1 cellular context compared by ENCODE assay signal in genomic region chr13:66657165-66657895, GRCh38.
TF ChIP-seq lines count a peak whose summit lies in the region.

No MANE protein-coding gene starts in this region.

TF ChIP-seq in HEK293, 187 proteins besides CTCF, POLR2A, EP300 and RAD21 (continued from another document and continues in another):
- TF ChIP-seq PRDM10 (tag by site-specific recombination; IDR thresholded peaks at IDR 0.05) (peak; percentile 44; the same call in 1 of the 2 replicates), ZNF10 (tag by site-specific recombination; IDR thresholded peaks at IDR 0.05) (peak; percentile 87), ZSCAN16 (tag by site-specific recombination; IDR thresholded peaks at IDR 0.05) (no peak), ZNF266 (tag by site-specific recombination; IDR thresholded peaks at IDR 0.05; ENCODE audit: low read depth) (no peak), ZBTB20 (tag by site-specific recombination; IDR thresholded peaks at IDR 0.05) (no peak), ZNF2 (tag by site-specific recombination; IDR thresholded peaks at IDR 0.05) (no peak), ZNF354C (tag by site-specific recombination; IDR thresholded peaks at IDR 0.05; ENCODE audit: borderline replicate concordance, low read depth) (no peak), ZBTB21 (tag by site-specific recombination; IDR thresholded peaks at IDR 0.05) (peak; percentile 79), ZNF776 (tag by site-specific recombination; IDR thresholded peaks at IDR 0.05; ENCODE audit: borderline replicate concordance) (no peak), GLI2 (tag by site-specific recombination; IDR thresholded peaks at IDR 0.05; ENCODE audit: borderline replicate concordance, low read depth) (no peak), ZNF274 (IDR thresholded peaks at IDR 0.05; ENCODE audit: low read length) (no peak), ZNF274 (tag by site-specific recombination; IDR thresholded peaks at IDR 0.05; ENCODE audit: borderline replicate concordance) (no peak), ZNF623 (tag by site-specific recombination; IDR thresholded peaks at IDR 0.05) (no peak), ZNF830 (tag by site-specific recombination; IDR thresholded peaks at IDR 0.05; ENCODE audit: low read depth) (no peak), ZNF423 (tag by site-specific recombination; IDR thresholded peaks at IDR 0.05) (no peak), ZSCAN23 (tag by site-specific recombination; IDR thresholded peaks at IDR 0.05) (no peak), FEZF1 (tag by site-specific recombination; IDR thresholded peaks at IDR 0.05) (peak; percentile 90), ZNF416 (tag by site-specific recombination; IDR thresholded peaks at IDR 0.05) (no peak), ZNF792 (tag by site-specific recombination; IDR thresholded peaks at IDR 0.05) (no peak), ZNF660 (tag by site-specific recombination; IDR thresholded peaks at IDR 0.05) (peak; percentile 81; the same call in 1 of the 2 replicates), ZNF488 (tag by site-specific recombination; IDR thresholded peaks at IDR 0.05) (no peak), ZNF114 (tag by site-specific recombination; IDR thresholded peaks at IDR 0.05) (no peak), ZNF433 (tag by site-specific recombination; IDR thresholded peaks at IDR 0.05; ENCODE audit: low read depth) (no peak), ZNF174 (tag by site-specific recombination; IDR thresholded peaks at IDR 0.05) (no peak), ZNF558 (tag by site-specific recombination; IDR thresholded peaks at IDR 0.05) (no peak), ZNF202 (tag by site-specific recombination; IDR thresholded peaks at IDR 0.05; ENCODE audit: borderline replicate concordance) (no peak), ZNF398 (tag by site-specific recombination; IDR thresholded peaks at IDR 0.05) (no peak), ZNF138 (tag by site-specific recombination; IDR thresholded peaks at IDR 0.05; ENCODE audit: borderline replicate concordance) (no peak), ZNF837 (tag by site-specific recombination; IDR thresholded peaks at IDR 0.05) (no peak), ZNF146 (tag by site-specific recombination; IDR thresholded peaks at IDR 0.05) (no peak), ZNF239 (tag by site-specific recombination; IDR thresholded peaks at IDR 0.05) (no peak), ZNF549 (tag by site-specific recombination; IDR thresholded peaks at IDR 0.05) (no peak), ZNF335 (tag by site-specific recombination; conservative IDR thresholded peaks at IDR 0.05) (no peak), SP7 (tag by site-specific recombination; IDR thresholded peaks at IDR 0.05) (peak; percentile 83), ZNF175 (tag by site-specific recombination; IDR thresholded peaks at IDR 0.05) (no peak), ZNF24 (tag by site-specific recombination; IDR thresholded peaks at IDR 0.05) (peak; percentile 86), MYNN (tag by site-specific recombination; IDR thresholded peaks at IDR 0.05; ENCODE audit: borderline replicate concordance) (no peak), YY1 (tag by site-specific recombination; IDR thresholded peaks at IDR 0.05) (no peak), ZNF155 (tag by site-specific recombination; IDR thresholded peaks at IDR 0.05) (no peak), PATZ1 (tag by site-specific recombination; IDR thresholded peaks at IDR 0.05) (no peak), ZFP69B (tag by site-specific recombination; IDR thresholded peaks at IDR 0.05) (no peak), ZNF621 (tag by site-specific recombination; IDR thresholded peaks at IDR 0.05) (no peak), SETDB1 (IDR thresholded peaks at IDR 0.05; ENCODE audit: insufficient read length, low read length) (no peak), ZNF561 (tag by site-specific recombination; IDR thresholded peaks at IDR 0.05; ENCODE audit: borderline replicate concordance) (0 out of 2 replicates have a peak, but pooled peaks have one; percentile 35), ZNF677 (tag by site-specific recombination; IDR thresholded peaks at IDR 0.05) (no peak), TRIM28 (IDR thresholded peaks at IDR 0.05; ENCODE audit: borderline replicate concordance, low read length) (peak; percentile 89), ZNF544 (tag by site-specific recombination; IDR thresholded peaks at IDR 0.05) (no peak), GFI1B (tag by site-specific recombination; IDR thresholded peaks at IDR 0.05) (no peak), ZNF521 (tag by site-specific recombination; IDR thresholded peaks at IDR 0.05) (no peak), ZNF791 (tag by site-specific recombination; IDR thresholded peaks at IDR 0.05) (no peak), ZNF404 (tag by site-specific recombination; IDR thresholded peaks at IDR 0.05) (no peak), ZBTB10 (tag by site-specific recombination; IDR thresholded peaks at IDR 0.05) (no peak), ZBTB7A (tag by site-specific recombination; IDR thresholded peaks at IDR 0.05; ENCODE audit: low read depth) (no peak), ZNF76 (tag by site-specific recombination; IDR thresholded peaks at IDR 0.05; ENCODE audit: borderline replicate concordance, low read depth) (no peak), ZFP37 (tag by site-specific recombination; IDR thresholded peaks at IDR 0.05) (no peak), ZNF48 (tag by site-specific recombination; IDR thresholded peaks at IDR 0.05) (no peak), ZSCAN18 (tag by site-specific recombination; IDR thresholded peaks at IDR 0.05) (no peak), SP3 (tag by site-specific recombination; IDR thresholded peaks at IDR 0.05) (no peak; the same call in 1 of the 2 replicates), HOXC10 (CRISPR knock-in tag; IDR thresholded peaks at IDR 0.05) (no peak), ZNF26 (tag by site-specific recombination; IDR thresholded peaks at IDR 0.05) (no peak), ZFP3 (tag by site-specific recombination; IDR thresholded peaks at IDR 0.05; ENCODE audit: low read depth) (no peak), INSM2 (tag by site-specific recombination; IDR thresholded peaks at IDR 0.05) (peak; percentile 76; the same call in 1 of the 2 replicates)
